22 cellular contexts compared by ENCODE assay signal in the genomic region with DNA sequence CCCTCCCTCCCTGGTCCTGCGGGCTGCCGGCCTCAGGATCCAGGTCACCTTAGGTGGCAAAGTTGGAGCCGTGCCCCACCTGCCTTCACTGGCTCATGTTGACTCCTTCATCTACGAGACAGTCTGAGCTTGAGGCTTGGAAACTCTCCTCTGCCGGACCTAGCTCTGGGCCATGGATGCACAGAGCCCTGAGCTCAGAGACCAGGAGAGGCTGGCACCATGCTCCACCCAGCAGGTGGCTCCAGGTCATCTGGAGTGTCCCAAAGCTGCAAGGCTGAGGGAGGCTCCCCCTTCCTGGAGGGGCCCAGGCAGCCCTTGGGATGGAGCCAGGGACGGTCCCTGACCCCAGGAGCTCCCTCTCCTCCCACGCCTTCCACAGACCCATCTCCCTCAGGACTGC.
A peak's percentile ranks its signal among the peaks of the same experiment; 100 is the strongest.
DNase-seq lines count a peak whose midpoint lies in the region; ATAC-seq and TF ChIP-seq lines count a peak whose summit lies in the region.
"Had no signal": no experiment of that assay in that cellular context is flagged by ENCODE, and none has a peak within 500 bp of the region (broad histone marks: within the 10 kb centered on the region; RNA-seq: fewer than 3 reads in every experiment).

No MANE protein-coding gene starts in this region.

- intact Hi-C loops in stomach (cut with DNase I; ENCODE audit: low total_unique reads) = no loop called here

- TF ChIP-seq CTCF in HEK293 (tag by site-specific recombination; IDR thresholded peaks at IDR 0.05) (no peak), stomach (IDR thresholded peaks at IDR 0.05) (peak in 1 of 7 experiments; percentile 10)

- 37 to 75% (median 47%) methylated on average over 4 to 7 of the region's 7 CpGs for WGBS in stomach, 5 donors

- H3K27ac Mint-ChIP-seq in effector memory CD8-positive, alpha-beta T cell = no peak overlapping the region
- H3K27ac Mint-ChIP-seq: CD4-positive, CD25-positive, alpha-beta regulatory T cell; IgD-negative memory B cell had no signal

- H3K27ac ChIP-seq in HEK293 (ENCODE audit: extremely low read depth, low read depth, low read length) (no peak overlapping the region), stomach (no peak overlapping the region)
- H3K27ac ChIP-seq: BLaER1, GM23248 had no signal

- peak; percentile 64 for ATAC-seq in left lobe of liver
- ATAC-seq in effector memory CD8-positive, alpha-beta T cell (replicated peaks) = no peak
- ATAC-seq: PC-3, Right ventricle myocardium inferior had no signal

- H3K9me3 ChIP-seq in HEK293 (ENCODE audit: control insufficient read depth, insufficient read depth, low read depth, low read length) (no peaks in the 10 kb centered on the region), stomach (no peaks in the 10 kb centered on the region)
- H3K9me3 ChIP-seq: BLaER1, HAP-1 had no signal

- peaks cover 0 to 16% of the 10 kb centered on the region in 2 donors for H3K27me3 Mint-ChIP-seq in effector memory CD8-positive, alpha-beta T cell
- H3K27me3 Mint-ChIP-seq: CD4-positive, CD25-positive, alpha-beta regulatory T cell had no signal

- peaks cover 0 to 34% (median 0%) of the 10 kb centered on the region in 3 donors for H3K27me3 ChIP-seq in stomach
- H3K27me3 ChIP-seq: BLaER1 had no signal

- CTCF ChIA-PET in HEK293 (lab: Yijun Ruan, JAX) = no interaction called here

- peak; percentile 66 for DNase-seq in SW480 (ENCODE audit: low spot score)
- DNase-seq in left lobe of liver (ENCODE audit: low spot score) = no peak
- DNase-seq in stomach = peak; percentile 71
- DNase-seq in SIG-M5 treated with dmso at 0.1 percent for 504 hours (lab: John Stamatoyannopoulos, UW; ENCODE audit: unreplicated experiment) = no peak
- DNase-seq in NCI-H748 treated with DMSO at 0.1 percent for 48 hours (lab: John Stamatoyannopoulos, UW) = no peak
- DNase-seq in effector memory CD8-positive, alpha-beta T cell = no peak
- DNase-seq: CD4-positive, CD25-positive, alpha-beta regulatory T cell; DMS153; DND-41; GM23248; NCI-H1092 treated with DMSO at 0.1 percent for 48 hours; NCI-H1436; NCI-H187; NCI-H524; NCI-H774; PC-3; SW 1271 had no signal

- POLR2A ChIA-PET in HEK293 (lab: Yijun Ruan, JAX) = no interaction called here

- H3K9me3 Mint-ChIP-seq in effector memory CD8-positive, alpha-beta T cell = no peaks in the 10 kb centered on the region
- H3K9me3 Mint-ChIP-seq: CD4-positive, CD25-positive, alpha-beta regulatory T cell had no signal

- no peaks in the 10 kb centered on the region for H3K36me3 ChIP-seq in HEK293 (ENCODE audit: control insufficient read depth in 2 of 2, insufficient read depth in 1 of 2, low read length in 2 of 2)
- no peaks in the 10 kb centered on the region for H3K36me3 ChIP-seq in stomach
- H3K36me3 ChIP-seq: BLaER1, HAP-1 had no signal

- TF ChIP-seq POLR2A in stomach (IDR thresholded peaks at IDR 0.05) = no peak

- H3K4me1 ChIP-seq in HEK293 (ENCODE audit: control insufficient read depth, insufficient read depth, low read length) (no peaks in the 10 kb centered on the region), stomach (peaks cover 8 to 31% (median 15%) of the 10 kb centered on the region in 4 donors)
- H3K4me1 ChIP-seq: HAP-1 had no signal

- TF ChIP-seq EP300 in stomach (IDR thresholded peaks at IDR 0.05) = no peak

- peaks cover 0 to 2% of the 10 kb centered on the region in 2 donors for H3K4me1 Mint-ChIP-seq in effector memory CD8-positive, alpha-beta T cell (ENCODE audit: low read depth in 2 of 2)
- H3K4me1 Mint-ChIP-seq: IgD-negative memory B cell had no signal

- no peaks in the 10 kb centered on the region for H3K36me3 Mint-ChIP-seq in effector memory CD8-positive, alpha-beta T cell (ENCODE audit: insufficient read depth)
- H3K36me3 Mint-ChIP-seq: CD4-positive, CD25-positive, alpha-beta regulatory T cell; IgD-negative memory B cell had no signal

- no peak overlapping the region for H3K4me3 ChIP-seq in HEK293 (ENCODE audit: low read depth, low read length)
- no peak overlapping the region for H3K4me3 ChIP-seq in stomach
- H3K4me3 ChIP-seq: BLaER1, GM23248, HAP-1 had no signal

- no peak overlapping the region for H3K4me3 Mint-ChIP-seq in effector memory CD8-positive, alpha-beta T cell
- H3K4me3 Mint-ChIP-seq: CD4-positive, CD25-positive, alpha-beta regulatory T cell; IgD-negative memory B cell had no signal

TF ChIP-seq in HEK293, 187 proteins besides CTCF, POLR2A, EP300 and RAD21:
- TF ChIP-seq ZIC2 (tag by site-specific recombination; IDR thresholded peaks at IDR 0.05) (0 out of 2 replicates have a peak, but pooled peaks have one; percentile 5), ZNF530 (tag by site-specific recombination; IDR thresholded peaks at IDR 0.05; ENCODE audit: low read depth) (no peak), ZNF18 (tag by site-specific recombination; IDR thresholded peaks at IDR 0.05) (no peak)

Comparison
In these comparisons a context has a peak if more than half of its experiments do, and no peak if none do; other contexts are left out.
1. DNase-seq: peak in SW480 (single experiment) and stomach (single experiment); none in left lobe of liver (single experiment), SIG-M5 treated with dmso at 0.1 percent for 504 hours (single experiment), NCI-H748 treated with DMSO at 0.1 percent for 48 hours (single experiment) and effector memory CD8-positive, alpha-beta T cell (0 of 3).